Comparison of ENCODE assay signal across 16 cellular contexts in the genomic region with DNA sequence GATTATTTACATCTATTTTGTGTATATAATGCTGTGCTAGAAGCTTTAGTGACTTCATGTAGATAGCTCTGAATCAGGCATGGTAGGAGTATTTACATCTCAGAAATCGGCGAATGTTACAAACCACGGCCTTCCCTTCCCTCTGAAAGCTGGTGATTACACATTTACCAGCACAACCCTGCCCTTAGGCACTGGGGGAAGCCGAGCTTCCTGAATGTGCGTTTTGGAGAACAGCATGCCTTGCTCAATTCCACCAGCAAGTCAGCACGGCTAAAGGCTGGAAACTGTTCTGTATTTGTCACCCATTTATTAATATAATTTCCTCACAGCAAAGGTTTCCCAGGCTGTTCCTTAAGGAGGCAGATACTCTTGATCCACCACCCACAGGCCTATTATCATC. TPM values are rescaled to one million over a fixed set of nuclear protein-coding genes. Genes with fewer than 3 reads are reported as not detected.
DNase-seq lines count a peak whose midpoint lies in the region; ATAC-seq, FAIRE-seq and TF ChIP-seq lines count a peak whose summit lies in the region.
"Had no signal": no experiment of that assay in that cellular context is flagged by ENCODE, and none has a peak within 500 bp of the region (broad histone marks: within the 10 kb centered on the region; RNA-seq: fewer than 3 reads in every experiment).

No MANE protein-coding gene starts in this region.

- H2AFZ ChIP-seq in HepG2 (ENCODE audit: low read length): no peak overlapping the region

- BruUV-seq in HepG2 (replicated peaks; lab: Mats Ljungman, UMichigan): no TSS peak

- DNase-seq in right lobe of liver (no peak), HepG2 (ENCODE audit: low spot score) (no peak), epithelial cell of prostate (ENCODE audit: low read depth, low spot score) (peak; percentile 69), kidney epithelial cell (ENCODE audit: low read depth) (peak; percentile 23), middle frontal gyrus (ENCODE audit: extremely low spot score, low spot score) (no peak), T-helper 2 cell (no peak)
- DNase-seq: 8988T, DMS 273 treated with DMSO at 0.1 percent for 48 hours, EL, HCEC 1CT, NCI-H1048, NCI-H345, NCI-H526 treated with DMSO at 0.1 percent for 48 hours had no signal

- TF ChIP-seq EP300 in HepG2 (IDR thresholded peaks at IDR 0.05; ENCODE audit: low read depth in 2 of 2, low read length in 2 of 2) (no peak), HepG2 (CRISPR knock-in tag; IDR thresholded peaks at IDR 0.05; ENCODE audit: borderline replicate concordance) (no peak)

- H3K36me3 ChIP-seq in right lobe of liver (no peaks in the 10 kb centered on the region), HepG2 (replicated peaks in 1 of 2; ENCODE audit: control insufficient read depth in 1 of 2, insufficient read depth in 2 of 2, low read length in 2 of 2) (no peaks in the 10 kb centered on the region), kidney epithelial cell (ENCODE audit: control insufficient read depth, insufficient read depth, low read length) (no peaks in the 10 kb centered on the region)

- intact Hi-C loops in right lobe of liver (cut with DNase I) (no loop called here), HepG2 (cut with micrococcal nuclease; ENCODE audit: unreplicated experiment) (no loop called here)

- no peak overlapping the region for H3K4me3 ChIP-seq in right lobe of liver
- H3K4me3 ChIP-seq in HepG2 (replicated peaks in 1 of 3; ENCODE audit: insufficient read depth in 1 of 3, low read depth in 2 of 3, low read length in 3 of 3): no peak overlapping the region
- no peak overlapping the region for H3K4me3 ChIP-seq in kidney epithelial cell (ENCODE audit: low read depth, low read length)
- H3K4me3 ChIP-seq: BLaER1 treated with 17β-estradiol and CSF1 and Interleukin-3, amounts not matched to agents 10 nM and 100 nM had no signal

- H3K27ac ChIP-seq in right lobe of liver: no peak overlapping the region
- H3K27ac ChIP-seq in HepG2 (ENCODE audit: extremely low read length, insufficient read depth, low read length): no peak overlapping the region
- H3K27ac ChIP-seq in epithelial cell of prostate: peak overlapping the region; percentile 5

- CTCF ChIA-PET in HepG2 (lab: Yijun Ruan, JAX; ENCODE audit: low intra/inter-chr PET ratio, low total read pairs): no interaction called here

- no peak overlapping the region for H3K9ac ChIP-seq in HepG2 (ENCODE audit: insufficient read depth, low read depth, low read length)

- no peak for TF ChIP-seq RAD21 in HepG2 (CRISPR knock-in tag; IDR thresholded peaks at IDR 0.05)

- in situ Hi-C loops in HepG2 (cut with HindIII; ENCODE audit: extremely low pct_ligation_motif_present, low pct_unique_long_range_greater_than_20kb): no loop called here

- no peak overlapping the region for H3K4me2 ChIP-seq in HepG2 (ENCODE audit: low read depth, low read length)

- H3K4me1 ChIP-seq in right lobe of liver (peaks cover 0 to 10% (median 1%) of the 10 kb centered on the region in 4 donors), HepG2 (ENCODE audit: insufficient read depth, low read length) (no peaks in the 10 kb centered on the region)

- H3K27me3 ChIP-seq in right lobe of liver (no peaks in the 10 kb centered on the region), HepG2 (ENCODE audit: control insufficient read depth in 1 of 2, insufficient read depth in 2 of 2, low read length in 2 of 2) (peaks cover 0 to 15% of the 10 kb centered on the region in 2 experiments; a peak in 2 of 5 replicates), kidney epithelial cell (ENCODE audit: control insufficient read depth, insufficient read depth, low read length) (no peaks in the 10 kb centered on the region)
- H3K27me3 ChIP-seq: BLaER1 treated with 17β-estradiol and CSF1 and Interleukin-3, amounts not matched to agents 10 nM and 100 nM had no signal

- TF ChIP-seq CTCF in right lobe of liver (IDR thresholded peaks at IDR 0.05): no peak
- no peak for TF ChIP-seq CTCF in HepG2 (CRISPR knock-in tag; IDR thresholded peaks at IDR 0.05)
- TF ChIP-seq CTCF in kidney epithelial cell (IDR thresholded peaks at IDR 0.05; ENCODE audit: insufficient read depth, low read length, poor library complexity, severe bottlenecking): no peak

- H3K79me2 ChIP-seq in HepG2 (ENCODE audit: insufficient read depth, low read length): no peaks in the 10 kb centered on the region

- ATAC-seq in right lobe of liver: peak in 3 of 4 donors; percentile 39 to 89 (median 78)
- ATAC-seq in HepG2: no peak
- no peak for ATAC-seq in GM19397 (IDR thresholded peaks at IDR 0.05; ENCODE audit: unreplicated experiment)
- ATAC-seq in HG02610 (IDR thresholded peaks at IDR 0.05; ENCODE audit: unreplicated experiment): no peak

- no peaks in the 10 kb centered on the region for H4K20me1 ChIP-seq in HepG2 (ENCODE audit: insufficient read depth, low read length)
- H4K20me1 ChIP-seq: BLaER1 treated with 17β-estradiol and CSF1 and Interleukin-3, amounts not matched to agents 10 nM and 100 nM had no signal

- WGBS in right lobe of liver (ENCODE audit: insufficient coverage, low coverage, low lambda C conversion rate, missing lambda C conversion rate): 19% methylated on average over 5 of the region's 6 CpGs
- WGBS in HepG2 (ENCODE audit: low lambda C conversion rate): 0% methylated on average over 5 of the region's 6 CpGs

- TF ChIP-seq POLR2A in right lobe of liver (IDR thresholded peaks at IDR 0.05) (no peak), HepG2 (IDR thresholded peaks at IDR 0.05; ENCODE audit: insufficient read depth in 1 of 2, low read depth in 2 of 2, low read length in 2 of 2) (no peak)

- H3K9me3 ChIP-seq in right lobe of liver (no peaks in the 10 kb centered on the region), HepG2 (ENCODE audit: low read length) (no peaks in the 10 kb centered on the region)

- no peak for FAIRE-seq in HepG2 (lab: Jason Lieb, UNC)

- POLR2A ChIA-PET in HepG2 (lab: Yijun Ruan, JAX): no interaction called here

TF ChIP-seq in HepG2, 621 proteins besides CTCF, POLR2A, EP300 and RAD21 (continues in another document):
- TF ChIP-seq, protein P1, sequence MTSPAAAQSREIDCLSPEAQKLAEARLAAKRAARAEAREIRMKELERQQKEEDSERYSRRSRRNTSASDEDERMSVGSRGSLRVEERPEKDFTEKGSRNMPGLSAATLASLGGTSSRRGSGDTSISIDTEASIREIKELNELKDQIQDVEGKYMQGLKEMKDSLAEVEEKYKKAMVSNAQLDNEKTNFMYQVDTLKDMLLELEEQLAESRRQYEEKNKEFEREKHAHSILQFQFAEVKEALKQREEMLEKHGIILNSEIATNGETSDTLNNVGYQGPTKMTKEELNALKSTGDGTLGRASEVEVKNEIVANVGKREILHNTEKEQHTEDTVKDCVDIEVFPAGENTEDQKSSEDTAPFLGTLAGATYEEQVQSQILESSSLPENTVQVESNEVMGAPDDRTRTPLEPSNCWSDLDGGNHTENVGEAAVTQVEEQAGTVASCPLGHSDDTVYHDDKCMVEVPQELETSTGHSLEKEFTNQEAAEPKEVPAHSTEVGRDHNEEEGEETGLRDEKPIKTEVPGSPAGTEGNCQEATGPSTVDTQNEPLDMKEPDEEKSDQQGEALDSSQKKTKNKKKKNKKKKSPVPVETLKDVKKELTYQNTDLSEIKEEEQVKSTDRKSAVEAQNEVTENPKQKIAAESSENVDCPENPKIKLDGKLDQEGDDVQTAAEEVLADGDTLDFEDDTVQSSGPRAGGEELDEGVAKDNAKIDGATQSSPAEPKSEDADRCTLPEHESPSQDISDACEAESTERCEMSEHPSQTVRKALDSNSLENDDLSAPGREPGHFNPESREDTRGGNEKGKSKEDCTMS (CRISPR knock-in tag; conservative IDR thresholded peaks at IDR 0.05): no peak
- TF ChIP-seq BORCS8-MEF2B (CRISPR knock-in tag; IDR thresholded peaks at IDR 0.05) (no peak), ZNF556 (CRISPR knock-in tag; IDR thresholded peaks at IDR 0.05; ENCODE audit: borderline replicate concordance) (no peak), GPN1 (CRISPR knock-in tag; IDR thresholded peaks at IDR 0.05; ENCODE audit: borderline replicate concordance) (no peak), NFE2 (CRISPR knock-in tag; IDR thresholded peaks at IDR 0.05) (no peak), REXO4 (CRISPR knock-in tag; IDR thresholded peaks at IDR 0.05; ENCODE audit: borderline replicate concordance) (no peak), HMGA1 (CRISPR knock-in tag; conservative IDR thresholded peaks at IDR 0.05) (no peak), TGIF2 (CRISPR knock-in tag; IDR thresholded peaks at IDR 0.05) (no peak), SIN3B (IDR thresholded peaks at IDR 0.05; ENCODE audit: low read length) (no peak)

RNA-seq across cellular contexts. Expression of a gene that starts 55.3 kb away (rescaled TPM):
- under 1 TPM in 2 of 6 experiments, not detected in 4; 0.28 to 0.87 TPM for total RNA-seq in right lobe of liver
- not detected in 2 replicates for total RNA-seq in HepG2 (2016; rRNA removed; fragmentation: Illumina TruSeq; extraction: Trizol)
- total RNA-seq in HepG2 (2016; cell fraction: cytosol; rRNA removed; fragmentation: Illumina TruSeq; extraction: Trizol; ENCODE audit: low read depth): not detected in 2 replicates
- total RNA-seq in HepG2 (2016; cell fraction: insoluble cytoplasmic fraction; rRNA removed; fragmentation: Illumina TruSeq; extraction: Trizol): not detected in 2 replicates
- total RNA-seq in HepG2 (2016; cell fraction: membrane; rRNA removed; fragmentation: Illumina TruSeq; extraction: Trizol): not detected in 2 replicates
- not detected in 2 replicates for total RNA-seq in HepG2 (2016; cell fraction: nucleus; rRNA removed; fragmentation: Illumina TruSeq; extraction: Trizol)
- polyA plus RNA-seq in HepG2 (2011; rRNA removed): 0.01 TPM in 1 of 2 replicates, not detected in the other
- polyA plus RNA-seq in HepG2 (2011; cell fraction: cytosol; rRNA removed): not detected in 2 replicates
- polyA plus RNA-seq in HepG2 (2011; cell fraction: nucleus; rRNA removed): not detected in 2 replicates
- not detected in 2 replicates for polyA plus RNA-seq in HepG2 (2012)
- not detected in 2 replicates for polyA plus RNA-seq in HepG2 (2016; cell fraction: cytosol; fragmentation: Illumina TruSeq; extraction: Trizol; ENCODE audit: low read depth)
- not detected in 2 replicates for polyA plus RNA-seq in HepG2 (2016; cell fraction: insoluble cytoplasmic fraction; fragmentation: Illumina TruSeq; extraction: Trizol; ENCODE audit: low read depth)
- not detected in 2 replicates for polyA plus RNA-seq in HepG2 (2016; cell fraction: membrane; fragmentation: Illumina TruSeq; extraction: Trizol; ENCODE audit: low read depth)
- not detected in 2 replicates for polyA plus RNA-seq in HepG2 (2016; cell fraction: nucleus; fragmentation: Illumina TruSeq; extraction: Trizol; ENCODE audit: insufficient read depth, low read depth)
- 8.9 TPM in 1 of 2 replicates, not detected in the other for polyA minus RNA-seq in HepG2 (2011; rRNA and poly(A)+ RNA removed; ENCODE audit: low replicate concordance)
- not detected in 2 replicates for polyA minus RNA-seq in HepG2 (2011; cell fraction: cytosol; rRNA and poly(A)+ RNA removed)
- polyA minus RNA-seq in HepG2 (2011; cell fraction: nucleus; rRNA and poly(A)+ RNA removed): not detected in 2 replicates
- total RNA-seq in kidney epithelial cell: 0.17 and 0.55 TPM in 2 replicates

Comparison
In these comparisons a context has a peak if more than half of its experiments do, and no peak if none do; other contexts are left out.
1. ATAC-seq: peak in right lobe of liver (3 of 4); none in HepG2 (single experiment), GM19397 (single experiment) and HG02610 (single experiment).
2. DNase-seq: peak in epithelial cell of prostate (single experiment) and kidney epithelial cell (single experiment); none in right lobe of liver (0 of 3), HepG2 (single experiment), middle frontal gyrus (single experiment) and T-helper 2 cell (0 of 5).